Comparison of ENCODE assay signal across 8 cellular contexts in the genomic region with DNA sequence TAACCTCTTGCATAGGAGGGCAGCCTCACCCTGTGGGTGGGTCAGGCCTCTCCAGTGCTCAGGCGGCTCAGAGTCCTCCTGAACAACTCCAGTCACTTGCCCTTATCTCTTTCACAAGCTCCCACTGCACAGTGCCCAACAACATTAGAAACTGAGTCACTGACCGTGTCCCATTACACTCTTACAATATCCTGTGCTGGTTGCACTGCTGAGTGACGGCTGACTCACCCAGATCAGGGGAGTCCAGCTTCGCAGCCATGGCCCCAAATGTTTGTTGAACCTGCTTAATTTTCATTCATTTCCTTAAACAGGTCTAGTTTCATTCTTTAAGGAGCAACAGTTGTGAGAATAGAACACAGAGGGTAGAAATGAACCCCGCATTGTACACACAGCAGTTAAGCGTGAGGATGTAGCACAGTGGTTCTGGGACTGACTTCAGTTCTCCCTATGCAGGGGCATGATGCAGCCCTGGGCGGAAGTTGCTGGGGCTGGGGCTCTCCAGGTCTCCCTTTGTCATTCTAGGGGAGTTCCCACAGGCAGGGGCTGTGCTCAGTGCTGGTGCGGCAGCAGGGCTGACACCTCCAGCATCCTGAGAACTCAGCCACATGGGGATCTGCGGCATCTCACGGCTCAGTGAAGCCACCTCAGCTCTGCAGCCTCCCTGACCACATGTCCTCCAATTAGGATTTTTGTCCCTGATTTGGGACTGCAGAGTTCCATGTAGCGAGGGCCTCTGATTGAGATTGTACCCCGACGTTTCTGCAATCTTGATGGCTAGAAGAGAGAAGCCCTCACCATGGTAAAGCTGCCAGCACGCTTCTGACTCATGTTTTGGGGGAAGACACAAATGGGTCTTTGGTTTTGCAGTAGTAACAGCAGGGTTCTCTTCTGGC. TPM values are rescaled to one million over a fixed set of nuclear protein-coding genes. Genes with fewer than 3 reads are reported as not detected.
A peak's percentile ranks its signal among the peaks of the same experiment; 100 is the strongest.
DNase-seq lines count a peak whose midpoint lies in the region; ATAC-seq and TF ChIP-seq lines count a peak whose summit lies in the region.

No MANE protein-coding gene starts in this region.

- H3K23me2 ChIP-seq in H9 (ENCODE audit: insufficient read length, low read depth, low read length, poor library complexity, severe bottlenecking), result no peaks in the 10 kb centered on the region

- TF ChIP-seq POLR2A in adrenal gland (IDR thresholded peaks at IDR 0.05), result no peak

- DNase-seq in H9 (peak; percentile 80), natural killer cell (peak; percentile 79), CD14-positive monocyte (ENCODE audit: low spot score) (no peak), SJCRH30 (no peak), adrenal gland (no peak)
- DNase-seq in activated naive CD4-positive, alpha-beta T cell treated with anti-CD3 and anti-CD28 coated beads, Interleukin-2, amount 10 ng/mL, durations not matched to agents 7 days and 5 days, result peak; percentile 87

- no peak overlapping the region for H3K14ac ChIP-seq in H9 (ENCODE audit: insufficient read depth, low read length)

- H4K5ac ChIP-seq in H9 (ENCODE audit: insufficient read length, low read depth, low read length), result no peak overlapping the region

- ATAC-seq in natural killer cell, result peak; percentile 68 to 88 (median 82)

- H2BK20ac ChIP-seq in H9 (ENCODE audit: low read depth, low read length, poor library complexity, severe bottlenecking), result no peak overlapping the region

- H2AK5ac ChIP-seq in H9 (ENCODE audit: insufficient read length, low read length), result no peak overlapping the region

- H3K36me3 Mint-ChIP-seq in H9 (ENCODE audit: insufficient read depth in 1 of 3, low read depth in 3 of 3) (peaks cover 12 to 19% (median 14%) of the 10 kb centered on the region in 3 experiments), natural killer cell (no peaks in the 10 kb centered on the region), CD14-positive monocyte (peaks cover 65 to 67% of the 10 kb centered on the region in 2 donors)
- peaks cover 72% of the 10 kb centered on the region for H3K36me3 Mint-ChIP-seq in activated naive CD4-positive, alpha-beta T cell treated with anti-CD3 and anti-CD28 coated beads, Interleukin-2, amount 10 ng/mL, durations not matched to agents 7 days and 5 days

- H3K27me3 Mint-ChIP-seq in H9 (ENCODE audit: low read depth), result peaks cover 11% of the 10 kb centered on the region
- H3K27me3 Mint-ChIP-seq in activated naive CD4-positive, alpha-beta T cell treated with anti-CD3 and anti-CD28 coated beads, Interleukin-2, amount 10 ng/mL, durations not matched to agents 7 days and 5 days, result no peaks in the 10 kb centered on the region
- H3K27me3 Mint-ChIP-seq in natural killer cell (ENCODE audit: low read depth in 2 of 2), result no peaks in the 10 kb centered on the region
- H3K27me3 Mint-ChIP-seq in CD14-positive monocyte (ENCODE audit: low read depth in 3 of 3), result peaks cover 2 to 8% (median 6%) of the 10 kb centered on the region in 3 donors

- H4K91ac ChIP-seq in H9 (ENCODE audit: insufficient read length, low read depth, low read length), result no peak overlapping the region

- no peak overlapping the region for H4K8ac ChIP-seq in H9 (replicated peaks; ENCODE audit: insufficient read length, low read depth, low read length)

- CTCF ChIA-PET in activated naive CD4-positive, alpha-beta T cell treated with anti-CD3 and anti-CD28 coated beads, Interleukin-2, amount 10 ng/mL, durations not matched to agents 7 days and 5 days (lab: Charles Lee), result interaction anchor here (0.9 to 5.5 kb wide), 6 partner anchors 13 to 59 kb away, joined by 4 to 47 read pairs (median 6); a partner anchor contains a TSS

- H3K79me2 ChIP-seq in H9 (ENCODE audit: insufficient read depth, low read length), result no peaks in the 10 kb centered on the region
- H3K79me2 ChIP-seq in OCI-LY3 (ENCODE audit: low read length), result no peaks in the 10 kb centered on the region

- H3T11ph ChIP-seq in H9 (ENCODE audit: low read length), result no peak overlapping the region

- H3K4ac ChIP-seq in H9 (ENCODE audit: low read depth, low read length), result no peak overlapping the region

- H3K9me3 Mint-ChIP-seq in H9 (peaks cover 10 to 16% of the 10 kb centered on the region in 2 experiments; a peak in 4 of 5 replicates), natural killer cell (peaks cover 0 to 2% of the 10 kb centered on the region in 2 donors), CD14-positive monocyte (peaks cover 3 to 13% (median 9%) of the 10 kb centered on the region in 7 donors)
- H3K9me3 Mint-ChIP-seq in activated naive CD4-positive, alpha-beta T cell treated with anti-CD3 and anti-CD28 coated beads, Interleukin-2, amount 10 ng/mL, durations not matched to agents 7 days and 5 days, result peaks cover 17% of the 10 kb centered on the region

- H2AFZ ChIP-seq in H9 (ENCODE audit: low read length) (no peak overlapping the region), OCI-LY3 (ENCODE audit: low read depth, low read length) (peak overlapping the region; percentile 59; the same call in 1 of the 2 replicates)

- intact Hi-C loops in natural killer cell (cut with micrococcal nuclease), result loop anchor here (1.0 to 5.0 kb wide), 8 partner anchors 15 to 638 kb away; a partner anchor contains a TSS
- intact Hi-C loops in CD14-positive monocyte (cut with micrococcal nuclease), result no loop called here
- intact Hi-C loops in adrenal gland (cut with DNase I), result no loop called here

- no peak overlapping the region for H2BK15ac ChIP-seq in H9 (ENCODE audit: low read depth, low read length)

- no peak for TF ChIP-seq CTCF in GM12875 (IDR thresholded peaks at IDR 0.05; ENCODE audit: borderline replicate concordance, insufficient read depth, low read depth, low read length)
- TF ChIP-seq CTCF in H9 (conservative IDR thresholded peaks at IDR 0.05), result no peak
- TF ChIP-seq CTCF in OCI-LY3 (IDR thresholded peaks at IDR 0.05; ENCODE audit: low read depth, low read length), result no peak
- no peak for TF ChIP-seq CTCF in natural killer cell (IDR thresholded peaks at IDR 0.05)
- TF ChIP-seq CTCF in CD14-positive monocyte (IDR thresholded peaks at IDR 0.05), result no peak
- no peak for TF ChIP-seq CTCF in adrenal gland (IDR thresholded peaks at IDR 0.05)

- H3K4me3 ChIP-seq in GM12875 (ENCODE audit: low read depth, low read length), result peak overlapping the region; percentile 16
- peak overlapping the region; percentile 28; the same call in 1 of the 2 replicates for H3K4me3 ChIP-seq in OCI-LY3 (ENCODE audit: low read length)
- no peak overlapping the region for H3K4me3 ChIP-seq in SJCRH30
- no peak overlapping the region for H3K4me3 ChIP-seq in adrenal gland

- H3K4me2 ChIP-seq in H9 (ENCODE audit: insufficient read depth, insufficient read length, low read length) (no peak overlapping the region), OCI-LY3 (ENCODE audit: low read length) (peak overlapping the region; percentile 65)

- peaks cover 17 to 19% of the 10 kb centered on the region in 2 experiments for H3K4me1 Mint-ChIP-seq in H9
- H3K4me1 Mint-ChIP-seq in activated naive CD4-positive, alpha-beta T cell treated with anti-CD3 and anti-CD28 coated beads, Interleukin-2, amount 10 ng/mL, durations not matched to agents 7 days and 5 days, result peaks cover 94% of the 10 kb centered on the region
- peaks cover 79 to 89% of the 10 kb centered on the region in 2 donors for H3K4me1 Mint-ChIP-seq in natural killer cell
- peaks cover 47% of the 10 kb centered on the region for H3K4me1 Mint-ChIP-seq in CD14-positive monocyte

- no peak overlapping the region for H2BK120ac ChIP-seq in H9 (ENCODE audit: low read depth, low read length, poor library complexity, severe bottlenecking)

- H3K27ac Mint-ChIP-seq in H9 (peak overlapping the region; percentile 56 to 82 (median 80); a peak in 6 of 7 replicates), natural killer cell (peak overlapping the region; percentile 98 to 100), CD14-positive monocyte (peak overlapping the region in 3 of 7 donors; percentile 31 to 79 (median 58))
- peak overlapping the region; percentile 99 for H3K27ac Mint-ChIP-seq in activated naive CD4-positive, alpha-beta T cell treated with anti-CD3 and anti-CD28 coated beads, Interleukin-2, amount 10 ng/mL, durations not matched to agents 7 days and 5 days

- H3K18ac ChIP-seq in H9 (ENCODE audit: insufficient read length, low read depth, low read length), result no peak overlapping the region

- H4K20me1 ChIP-seq in H9 (ENCODE audit: control insufficient read depth, insufficient read depth, insufficient read length) (no peaks in the 10 kb centered on the region), OCI-LY3 (ENCODE audit: insufficient read depth, low read length) (no peaks in the 10 kb centered on the region)

- no peak overlapping the region for H3K23ac ChIP-seq in H9 (ENCODE audit: insufficient read length, low read depth, low read length)

- peaks cover 4% of the 10 kb centered on the region for H3K36me3 ChIP-seq in OCI-LY3 (replicated peaks; ENCODE audit: low read depth, low read length)
- H3K36me3 ChIP-seq in SJCRH30, result no peaks in the 10 kb centered on the region
- H3K36me3 ChIP-seq in adrenal gland (replicated peaks in 1 of 2), result peaks cover 0 to 9% of the 10 kb centered on the region in 2 donors

- no peak overlapping the region for H3K56ac ChIP-seq in H9 (ENCODE audit: insufficient read length, low read depth, low read length)

- H3K4me1 ChIP-seq in H9 (ENCODE audit: insufficient read depth, low read length), result peaks cover 4% of the 10 kb centered on the region
- peaks cover 32% of the 10 kb centered on the region for H3K4me1 ChIP-seq in OCI-LY3 (ENCODE audit: low read length)
- H3K4me1 ChIP-seq in SJCRH30, result no peaks in the 10 kb centered on the region
- H3K4me1 ChIP-seq in adrenal gland (replicated peaks in 1 of 2), result no peaks in the 10 kb centered on the region

- no peak overlapping the region for H2BK12ac ChIP-seq in H9 (ENCODE audit: insufficient read length, low read depth, low read length)

- H3K79me1 ChIP-seq in H9 (ENCODE audit: insufficient read depth, low read depth, low read length, poor library complexity, severe bottlenecking), result no peaks in the 10 kb centered on the region

- no peaks in the 10 kb centered on the region for H3K9me3 ChIP-seq in H9 (ENCODE audit: control insufficient read depth, low read depth, low read length)
- peaks cover 6% of the 10 kb centered on the region; the same call in 1 of the 2 replicates for H3K9me3 ChIP-seq in OCI-LY3 (ENCODE audit: insufficient read depth, low read length)
- H3K9me3 ChIP-seq in SJCRH30 (replicated peaks), result peaks cover 3% of the 10 kb centered on the region; the same call in 1 of the 2 replicates
- no peaks in the 10 kb centered on the region for H3K9me3 ChIP-seq in adrenal gland (replicated peaks in 1 of 3)

- H3K4me3 Mint-ChIP-seq in H9 (no peak overlapping the region; a peak in 1 of 5 replicates), natural killer cell (peak overlapping the region; percentile 81), CD14-positive monocyte (no peak overlapping the region)
- peak overlapping the region; percentile 21 for H3K4me3 Mint-ChIP-seq in activated naive CD4-positive, alpha-beta T cell treated with anti-CD3 and anti-CD28 coated beads, Interleukin-2, amount 10 ng/mL, durations not matched to agents 7 days and 5 days

- no peak overlapping the region for H2BK5ac ChIP-seq in H9 (ENCODE audit: insufficient read length, low read length)

- no peaks in the 10 kb centered on the region for H3K27me3 ChIP-seq in H9 (ENCODE audit: insufficient read depth, low read length)
- H3K27me3 ChIP-seq in OCI-LY3 (ENCODE audit: low read depth, low read length), result no peaks in the 10 kb centered on the region
- H3K27me3 ChIP-seq in SJCRH30, result no peaks in the 10 kb centered on the region
- no peaks in the 10 kb centered on the region for H3K27me3 ChIP-seq in adrenal gland

- H3K9ac ChIP-seq in H9 (ENCODE audit: extremely low read depth, insufficient read length, low read length) (no peak overlapping the region), OCI-LY3 (ENCODE audit: low read length) (peak overlapping the region; percentile 30; the same call in 1 of the 2 replicates)

- no peak overlapping the region for H3K27ac ChIP-seq in H9 (ENCODE audit: insufficient read length, low read depth, low read length)
- peak overlapping the region; percentile 52 for H3K27ac ChIP-seq in OCI-LY3 (ENCODE audit: low read length)
- no peak overlapping the region for H3K27ac ChIP-seq in SJCRH30
- H3K27ac ChIP-seq in adrenal gland, result no peak overlapping the region

- WGBS in H9 (ENCODE audit: extremely low coverage, insufficient read length, low lambda C conversion rate), result no CpG with 5 or more reads among the region's 14 CpGs
- 89 to 95% (median 93%) methylated on average over 11 to 14 of the region's 14 CpGs for WGBS in adrenal gland, 4 donors

RNA-seq across cellular contexts. Expression of a gene that starts 16.1 kb away (rescaled TPM):
- 0.07 and 0.33 TPM in 2 replicates for total RNA-seq in H9 (2021)
- 10 to 100 TPM in 2 of 3 donors, 1 to 10 TPM in 1; 7.6 to 24.0 (median 15.7) TPM for total RNA-seq in natural killer cell
- polyA plus RNA-seq in CD14-positive monocyte, result under 1 TPM in 1 of 2 donors, not detected in 1; 0.05 TPM
- 0.18 TPM in 1 of 2 replicates, not detected in the other for total RNA-seq in SJCRH30 (2014; rRNA removed; shearing (Covaris generic))
- total RNA-seq in adrenal gland, result 1 to 10 TPM in 3 of 8 donors, under 1 TPM in 4, not detected in 1; 0.29 to 4.5 (median 0.78) TPM
- 1 to 10 TPM; 1.0 to 1.8 (median 1.2) TPM for polyA plus RNA-seq in adrenal gland

Comparison
In these comparisons a context has a peak if more than half of its experiments do, and no peak if none do; other contexts are left out.
1. H3K4me3 ChIP-seq: peak in GM12875 (single experiment) and OCI-LY3 (single experiment); none in SJCRH30 (single experiment) and adrenal gland (0 of 4).
2. DNase-seq: peak in H9 (single experiment), activated naive CD4-positive, alpha-beta T cell treated with anti-CD3 and anti-CD28 coated beads, Interleukin-2, amount 10 ng/mL, durations not matched to agents 7 days and 5 days (single experiment) and natural killer cell (single experiment); none in CD14-positive monocyte (single experiment), SJCRH30 (0 of 2) and adrenal gland (0 of 7).
3. H3K4me3 Mint-ChIP-seq: peak in activated naive CD4-positive, alpha-beta T cell treated with anti-CD3 and anti-CD28 coated beads, Interleukin-2, amount 10 ng/mL, durations not matched to agents 7 days and 5 days (single experiment) and natural killer cell (single experiment); none in H9 (0 of 2) and CD14-positive monocyte (0 of 2).